Comparison of ENCODE assay signal across 15 cellular contexts in the genomic region with DNA sequence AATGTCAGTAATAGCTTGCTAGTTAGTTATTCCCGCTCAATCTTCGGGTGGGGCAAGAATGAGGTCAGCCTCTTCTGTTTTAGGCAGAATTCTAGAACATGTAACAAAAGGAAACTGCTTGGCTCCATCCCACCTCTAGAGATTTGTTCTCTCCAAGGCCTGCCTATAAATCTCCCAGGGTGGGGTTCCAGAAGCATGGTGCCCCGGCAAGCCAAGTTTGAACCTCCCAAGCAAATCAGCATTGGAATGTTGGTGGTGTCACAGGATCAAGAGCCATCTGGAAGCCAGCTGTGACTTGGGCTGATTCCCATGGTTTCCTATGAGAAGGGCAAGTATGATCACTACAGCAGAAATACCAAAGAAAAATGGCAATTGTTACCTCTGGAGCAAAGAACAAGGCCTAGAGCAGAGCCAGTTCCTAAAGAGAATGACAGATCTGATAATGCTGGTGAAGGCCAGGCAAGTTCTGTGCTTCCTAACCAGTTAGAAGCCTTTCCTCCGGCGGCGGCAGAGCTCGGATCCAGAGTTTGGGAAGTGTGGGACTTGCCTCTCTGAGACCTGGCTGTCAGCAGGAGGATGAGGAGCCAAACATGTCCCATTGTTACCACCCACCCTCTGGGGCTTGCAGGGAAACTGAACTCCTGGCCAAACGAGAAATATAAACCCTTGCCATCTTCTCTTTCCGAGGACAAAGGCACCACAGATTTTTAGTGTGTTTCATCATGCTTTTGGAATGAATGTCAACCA.
DNase-seq lines count a peak whose midpoint lies in the region; ATAC-seq and TF ChIP-seq lines count a peak whose summit lies in the region.
"Had no signal": no experiment of that assay in that cellular context is flagged by ENCODE, and none has a peak within 500 bp of the region (broad histone marks: within the 10 kb centered on the region; RNA-seq: fewer than 3 reads in every experiment).

No MANE protein-coding gene starts in this region.

- peak; percentile 5 for ATAC-seq in IMR-90 (ENCODE audit: low read depth)
- ATAC-seq: WTC11 had no signal

- peak overlapping the region; percentile 78 for H2BK5ac ChIP-seq in IMR-90 (ENCODE audit: low read depth, low read length, poor library complexity, severe bottlenecking)

- H3K18ac ChIP-seq in IMR-90 (ENCODE audit: low read depth, low read length): peak overlapping the region; percentile 93

- H3K27me3 ChIP-seq in IMR-90 (ENCODE audit: control insufficient read depth, insufficient read depth, low read length) (no peaks in the 10 kb centered on the region), Caco-2 (replicated peaks; ENCODE audit: control insufficient read depth, insufficient read depth, low read length) (no peaks in the 10 kb centered on the region)
- H3K27me3 ChIP-seq in CD8-positive, alpha-beta memory T cell (ENCODE audit: insufficient read depth, low read length, poor library complexity, severe bottlenecking): no peaks in the 10 kb centered on the region
- H3K27me3 ChIP-seq: right lobe of liver had no signal

- TF ChIP-seq RAD21 in IMR-90 (IDR thresholded peaks at IDR 0.05; ENCODE audit: low read length): no peak

- TF ChIP-seq CTCF in IMR-90 (conservative IDR thresholded peaks at IDR 0.05; ENCODE audit: low read depth, low read length) (no peak), type B pancreatic cell (conservative IDR thresholded peaks at IDR 0.05) (no peak), Caco-2 (IDR thresholded peaks at IDR 0.05; ENCODE audit: insufficient read depth in 1 of 2, low read depth in 1 of 2, low read length in 1 of 2, severe bottlenecking in 1 of 2, unreplicated experiment in 1 of 2) (no peak)

- CTCF ChIA-PET in IMR-90 (lab: Yijun Ruan, JAX) (interaction anchor here (0.6 kb wide), 1 partner anchor 353 kb away, joined by 3 read pairs; no protein-coding TSS in a partner anchor), Caco-2 (lab: Charles Lee) (no interaction called here)
- CTCF ChIA-PET in CD8-positive, alpha-beta memory T cell (lab: Charles Lee): no interaction called here

- POLR2A ChIA-PET in IMR-90 (lab: Charles Lee; ENCODE audit: unreplicated experiment): interaction anchor here (0.9 kb wide), 1 partner anchor 236 kb away, joined by 3 read pairs; a partner anchor contains a TSS
- POLR2A ChIA-PET in CD8-positive, alpha-beta memory T cell (lab: Charles Lee): no interaction called here
- POLR2A ChIA-PET in Caco-2 (lab: Charles Lee): no interaction called here

- H2AK9ac ChIP-seq in IMR-90 (replicated peaks; ENCODE audit: low read depth, low read length, poor library complexity): peak overlapping the region; percentile 73

- intact Hi-C loops in IMR-90 (cut with micrococcal nuclease) (no loop called here), Caco-2 (cut with micrococcal nuclease; ENCODE audit: unreplicated experiment) (no loop called here)

- H3K9me3 ChIP-seq in IMR-90 (ENCODE audit: control insufficient read depth, insufficient read depth, low read length): no peaks in the 10 kb centered on the region
- H3K9me3 ChIP-seq in mesodermal cell (ENCODE audit: control insufficient read depth, low read length): no peaks in the 10 kb centered on the region
- H3K9me3 ChIP-seq in CD8-positive, alpha-beta memory T cell (ENCODE audit: low read length): no peaks in the 10 kb centered on the region
- no peaks in the 10 kb centered on the region for H3K9me3 ChIP-seq in Caco-2
- H3K9me3 ChIP-seq: right lobe of liver had no signal

- WGBS in IMR-90 (ENCODE audit: extremely low coverage in 2 of 2, insufficient read length in 1 of 2), 2 experiments: 40% methylated on average over 1 of the region's 9 CpGs; no CpG with 5 or more reads in 1 of the 2 experiments
- 91 to 99% methylated on average over 8 of the region's 9 CpGs for WGBS in mesodermal cell (ENCODE audit: insufficient coverage in 2 of 2), 2 experiments

- H4K20me1 ChIP-seq in IMR-90 (ENCODE audit: insufficient read depth, low read length): no peaks in the 10 kb centered on the region

- H3K4me1 ChIP-seq in IMR-90 (ENCODE audit: control insufficient read depth, insufficient read depth, low read length) (peaks cover 26% of the 10 kb centered on the region), mesodermal cell (ENCODE audit: control insufficient read depth, insufficient read depth, low read length, poor library complexity, severe bottlenecking) (peaks cover 38% of the 10 kb centered on the region), Caco-2 (no peaks in the 10 kb centered on the region)
- H3K4me1 ChIP-seq in CD8-positive, alpha-beta memory T cell (ENCODE audit: insufficient read depth, low read length): peaks cover 6% of the 10 kb centered on the region

- BruUV-seq in IMR-90 (replicated peaks; lab: Mats Ljungman, UMichigan) (no TSS peak), Caco-2 (replicated peaks; lab: Mats Ljungman, UMichigan) (no TSS peak)

- H3K36me3 ChIP-seq in IMR-90 (ENCODE audit: control insufficient read depth, insufficient read depth, low read length): no peaks in the 10 kb centered on the region
- H3K36me3 ChIP-seq in mesodermal cell (ENCODE audit: control insufficient read depth, insufficient read depth, low read length): no peaks in the 10 kb centered on the region
- no peaks in the 10 kb centered on the region for H3K36me3 ChIP-seq in CD8-positive, alpha-beta memory T cell (ENCODE audit: insufficient read depth, low read length)
- no peaks in the 10 kb centered on the region for H3K36me3 ChIP-seq in Caco-2 (ENCODE audit: control insufficient read depth, insufficient read depth, low read length)
- H3K36me3 ChIP-seq: right lobe of liver had no signal

- H3K9me3 Mint-ChIP-seq in type B pancreatic cell (no peaks in the 10 kb centered on the region), Caco-2 (ENCODE audit: unreplicated experiment) (no peaks in the 10 kb centered on the region)
- H3K9me3 Mint-ChIP-seq in CD8-positive, alpha-beta memory T cell: no peaks in the 10 kb centered on the region
- H3K9me3 Mint-ChIP-seq: WTC11 had no signal

- peak overlapping the region; percentile 57 for H2AK5ac ChIP-seq in IMR-90 (ENCODE audit: low read depth, low read length)

- H3K79me1 ChIP-seq in IMR-90 (ENCODE audit: low read depth in 1 of 2, low read length in 2 of 2): peaks cover 7 to 32% of the 10 kb centered on the region in 2 experiments; a peak in 3 of 4 replicates

- peak overlapping the region; percentile 89 for H3K14ac ChIP-seq in IMR-90 (replicated peaks; ENCODE audit: low read depth, low read length)

- peak overlapping the region; percentile 98 for H4K5ac ChIP-seq in IMR-90 (ENCODE audit: low read depth, low read length)

- H3K4me1 Mint-ChIP-seq in type B pancreatic cell (ENCODE audit: unreplicated experiment) (peaks cover 4% of the 10 kb centered on the region), Caco-2 (ENCODE audit: low read depth, unreplicated experiment) (no peaks in the 10 kb centered on the region)
- H3K4me1 Mint-ChIP-seq in CD8-positive, alpha-beta memory T cell: peaks cover under 1 to 2% (median under 1%) of the 10 kb centered on the region in 3 donors

- peak overlapping the region; percentile 41; the same call in 1 of the 2 replicates for H3K23ac ChIP-seq in IMR-90 (ENCODE audit: low read depth, low read length)

- H3K9ac ChIP-seq in IMR-90 (ENCODE audit: low read depth, low read length): no peak overlapping the region

- DNase-seq in IMR-90 (peak; percentile 81), epidermal melanocyte (ENCODE audit: insufficient read length, low spot score) (peak; percentile 28), type B pancreatic cell (ENCODE audit: extremely low spot score, unreplicated experiment) (peak; percentile 22), SKM-1 treated with dmso at 0.1 percent for 144 hours (lab: John Stamatoyannopoulos, UW; ENCODE audit: unreplicated experiment) (no peak), Caco-2 (no peak)
- DNase-seq in activated naive CD4-positive, alpha-beta T cell treated with anti-CD3 and anti-CD28 coated beads, Interleukin-2, amount 50 U/mL, for 16 hours: no peak
- DNase-seq in CD8-positive, alpha-beta memory T cell: no peak
- DNase-seq: activated effector memory CD4-positive, alpha-beta T cell treated with anti-CD3 and anti-CD28 coated beads, Interleukin-2, amount 50 U/mL, for 16 hours; effector memory CD4-positive, alpha-beta T cell; NCI-H1694 treated with DMSO at 0.1 percent for 48 hours; OCI-M1; right lobe of liver had no signal

- H3K27ac ChIP-seq in IMR-90 (ENCODE audit: insufficient read depth, low read length) (peak overlapping the region; percentile 78), mesodermal cell (ENCODE audit: low read depth, low read length, severe bottlenecking) (peak overlapping the region; percentile 71)
- no peak overlapping the region for H3K27ac ChIP-seq in CD8-positive, alpha-beta memory T cell (ENCODE audit: low read depth, low read length)
- H3K27ac ChIP-seq: HL-60 had no signal

- H3K4me3 Mint-ChIP-seq in type B pancreatic cell (no peak overlapping the region), Caco-2 (ENCODE audit: unreplicated experiment) (no peak overlapping the region)
- H3K4me3 Mint-ChIP-seq in CD8-positive, alpha-beta memory T cell: no peak overlapping the region
- H3K4me3 Mint-ChIP-seq: WTC11 had no signal

- H4K8ac ChIP-seq in IMR-90 (ENCODE audit: low read depth in 2 of 2, low read length in 2 of 2): peak overlapping the region; percentile 73 to 78

- TF ChIP-seq POLR2A in IMR-90 (IDR thresholded peaks at IDR 0.05; ENCODE audit: low read depth, low read length): no peak

- peak overlapping the region; percentile 90 for H2BK120ac ChIP-seq in IMR-90 (ENCODE audit: low read depth, low read length)

- H3K27me3 Mint-ChIP-seq in type B pancreatic cell (no peaks in the 10 kb centered on the region), Caco-2 (ENCODE audit: insufficient read depth, unreplicated experiment) (no peaks in the 10 kb centered on the region)
- no peaks in the 10 kb centered on the region for H3K27me3 Mint-ChIP-seq in CD8-positive, alpha-beta memory T cell

- H3K56ac ChIP-seq in IMR-90 (ENCODE audit: extremely low read depth, insufficient read depth, low read length): no peak overlapping the region

- dilution Hi-C loops in IMR-90 (cut with HindIII; ENCODE audit: low sequenced_read_pairs, unreplicated experiment): no loop called here

- H3K4me3 ChIP-seq in IMR-90 (ENCODE audit: insufficient read depth, low read depth, low read length): no peak overlapping the region
- H3K4me3 ChIP-seq in mesodermal cell (ENCODE audit: extremely low read depth, insufficient read depth, low read length, poor library complexity, severe bottlenecking): no peak overlapping the region
- H3K4me3 ChIP-seq in CD8-positive, alpha-beta memory T cell (ENCODE audit: low read length): no peak overlapping the region
- no peak overlapping the region for H3K4me3 ChIP-seq in Caco-2 (ENCODE audit: low read depth, low read length)
- H3K4me3 ChIP-seq: right lobe of liver had no signal

- H2BK15ac ChIP-seq in IMR-90 (ENCODE audit: low read depth, low read length): peak overlapping the region; percentile 87; the same call in 2 of the 3 replicates

- H3K36me3 Mint-ChIP-seq in type B pancreatic cell: no peaks in the 10 kb centered on the region
- H3K36me3 Mint-ChIP-seq in CD8-positive, alpha-beta memory T cell: no peaks in the 10 kb centered on the region
- peaks cover 6% of the 10 kb centered on the region for H3K36me3 Mint-ChIP-seq in Caco-2 (ENCODE audit: insufficient read depth, unreplicated experiment)
- H3K36me3 Mint-ChIP-seq: WTC11 had no signal

- H3K4ac ChIP-seq in IMR-90 (ENCODE audit: low read depth, low read length): peak overlapping the region; percentile 79

- in situ Hi-C loops in IMR-90 (cut with MboI; ENCODE audit: low sequenced_read_pairs): no loop called here

- peak overlapping the region; percentile 72 for H2BK20ac ChIP-seq in IMR-90 (ENCODE audit: low read depth, low read length)

- peak overlapping the region; percentile 79 for H4K91ac ChIP-seq in IMR-90 (ENCODE audit: insufficient read depth, low read depth, low read length)

- H3K4me2 ChIP-seq in IMR-90 (ENCODE audit: low read depth, low read length): no peak overlapping the region

- H3K27ac Mint-ChIP-seq in type B pancreatic cell: no peak overlapping the region
- peak overlapping the region in 1 of 8 donors; percentile 65 for H3K27ac Mint-ChIP-seq in CD8-positive, alpha-beta memory T cell
- H3K27ac Mint-ChIP-seq in Caco-2 (ENCODE audit: unreplicated experiment): no peak overlapping the region
- H3K27ac Mint-ChIP-seq: WTC11 had no signal

- H2AFZ ChIP-seq in IMR-90 (replicated peaks; ENCODE audit: low read length, poor library complexity): peak overlapping the region; percentile 53

- H3K9me1 ChIP-seq in IMR-90 (ENCODE audit: insufficient read depth, low read length): peaks cover 15% of the 10 kb centered on the region

Comparison
In these comparisons a context has a peak if more than half of its experiments do, and no peak if none do; other contexts are left out.
1. DNase-seq: peak in IMR-90 (single experiment), epidermal melanocyte (single experiment) and type B pancreatic cell (single experiment); none in activated naive CD4-positive, alpha-beta T cell treated with anti-CD3 and anti-CD28 coated beads, Interleukin-2, amount 50 U/mL, for 16 hours (single experiment), SKM-1 treated with dmso at 0.1 percent for 144 hours (single experiment), CD8-positive, alpha-beta memory T cell (0 of 5) and Caco-2 (0 of 2).